In genomic region chr5:40395241-40395640, GRCh38 we compare ENCODE assay signal across 5 cellular contexts.
"Had no signal": no experiment of that assay in that cellular context is flagged by ENCODE, and none has a peak within 500 bp of the region (broad histone marks: within the 10 kb centered on the region; RNA-seq: fewer than 3 reads in every experiment).

No MANE protein-coding gene starts in this region.

- DNase-seq: GM23248, GOT3, H9, HCEC 1CT, IMR-90 had no signal

- H3K27ac ChIP-seq: GM23248 had no signal

- H3K9ac ChIP-seq: GM23248 had no signal

- H3K4me3 ChIP-seq: GM23248 had no signal

- H2AFZ ChIP-seq: GM23248 had no signal
